ENCODE assay signal across 2 cellular contexts in the genomic region with DNA sequence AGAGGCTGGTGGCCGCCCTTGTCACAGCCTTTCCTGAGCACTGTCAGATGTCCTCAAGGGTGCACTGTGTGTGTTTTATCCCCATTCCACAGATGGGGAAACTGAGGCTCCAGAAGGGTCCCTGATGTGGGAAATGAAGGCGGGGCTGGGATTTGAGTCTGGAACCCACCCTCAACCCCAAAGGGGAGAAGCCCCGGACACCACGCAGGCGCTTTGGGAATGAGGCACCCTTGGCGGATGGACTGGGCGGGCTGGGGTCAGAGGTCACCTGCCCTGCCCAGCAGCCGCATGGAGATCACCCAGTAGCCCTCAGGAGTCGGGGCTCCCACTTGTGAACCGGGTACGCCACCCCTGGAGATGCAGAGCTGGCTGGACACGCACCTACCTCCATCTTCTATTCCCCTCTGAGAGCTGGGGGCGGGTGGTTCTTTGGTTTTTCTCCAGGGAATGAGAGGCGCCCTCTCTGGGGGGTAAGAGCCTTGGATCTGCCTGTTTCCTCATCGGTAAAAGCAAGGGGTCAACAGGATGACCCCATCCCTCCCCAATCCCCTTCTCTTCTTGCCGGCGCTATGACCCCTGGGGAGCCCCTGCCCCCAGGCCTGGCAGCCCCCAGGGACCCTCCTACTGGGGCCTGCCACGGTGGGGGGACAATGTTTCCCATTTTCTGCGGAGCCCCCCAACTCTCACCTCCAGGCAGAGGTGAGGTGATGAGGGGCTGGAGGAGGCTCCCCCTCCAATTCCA.
TF ChIP-seq lines count a peak whose summit lies in the region.

No MANE protein-coding gene starts in this region.

TF ChIP-seq in SK-N-SH, 30 proteins besides CTCF, POLR2A, EP300 and RAD21:
- TF ChIP-seq POLR2AphosphoS5 (IDR thresholded peaks at IDR 0.05; ENCODE audit: low read depth, low read length) = no peak

TF ChIP-seq in SK-N-SH treated with all-trans-retinoic acid at 6 μM for 48 hours, 23 proteins besides CTCF, POLR2A, EP300 and RAD21:
- no peak for TF ChIP-seq BACH2 (CRISPR knock-in tag; IDR thresholded peaks at IDR 0.05; ENCODE audit: borderline replicate concordance)
